ENCODE assay signal across 10 cellular contexts in the genomic region with DNA sequence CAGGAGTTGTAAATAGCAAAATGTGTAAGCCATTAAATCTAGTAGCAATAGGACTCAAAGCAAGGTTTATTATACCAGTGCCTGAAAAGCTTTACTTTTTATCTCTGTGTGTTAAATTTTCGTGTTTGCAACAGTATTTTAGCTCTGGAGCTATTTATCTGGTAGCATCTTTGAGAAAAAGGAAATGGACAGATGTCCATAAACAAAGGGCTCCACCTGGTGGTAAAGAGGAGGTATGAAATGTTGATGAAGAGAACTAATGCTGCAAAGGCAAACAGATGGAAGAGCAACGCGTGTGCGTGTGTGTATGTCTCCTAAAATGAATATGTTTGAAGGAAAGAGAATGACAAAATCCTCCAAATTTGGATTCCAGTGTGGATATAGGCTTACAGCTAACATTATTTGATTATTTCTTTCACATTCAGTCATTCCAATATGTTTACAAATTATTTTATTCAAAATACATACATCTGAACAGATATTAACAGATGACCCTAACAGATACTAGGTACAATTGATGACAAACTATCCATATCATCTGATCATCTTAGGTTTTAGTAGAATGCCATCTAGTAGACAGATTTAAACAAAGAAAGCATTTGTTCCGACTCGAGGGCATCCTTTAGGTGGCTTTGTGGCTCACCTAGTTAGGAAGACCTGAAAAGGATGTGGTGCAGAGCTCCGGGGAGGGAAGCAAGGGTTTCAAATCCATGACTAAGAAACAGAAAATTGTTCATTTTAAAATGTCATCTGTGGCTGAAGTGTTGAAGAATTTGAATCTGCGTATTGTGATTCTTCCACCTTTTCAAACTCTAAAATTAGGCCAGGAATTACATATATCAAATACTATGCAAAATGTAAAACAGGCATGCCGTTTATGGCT.
A peak's percentile ranks its signal among the peaks of the same experiment; 100 is the strongest.
DNase-seq lines count a peak whose midpoint lies in the region; TF ChIP-seq lines count a peak whose summit lies in the region.
"Had no signal": no experiment of that assay in that cellular context is flagged by ENCODE, and none has a peak within 500 bp of the region (broad histone marks: within the 10 kb centered on the region; RNA-seq: fewer than 3 reads in every experiment).

No MANE protein-coding gene starts in this region.

- H3K4me3 ChIP-seq in HEK293 (ENCODE audit: low read depth, low read length) (no peak overlapping the region), fibroblast of mammary gland (ENCODE audit: control insufficient read depth, low read depth, low read length) (no peak overlapping the region)
- H3K4me3 ChIP-seq: BLaER1 treated with 17β-estradiol and CSF1 and Interleukin-3, amounts not matched to agents 10 nM and 100 nM had no signal

- CTCF ChIA-PET in HEK293 (lab: Yijun Ruan, JAX): interaction anchor here (0.6 to 4.0 kb wide), 52 partner anchors 9 to 1952 kb away, joined by 3 to 60 read pairs (median 5); no protein-coding TSS in a partner anchor

- peaks cover 7% of the 10 kb centered on the region for H3K4me1 ChIP-seq in HEK293 (ENCODE audit: control insufficient read depth, insufficient read depth, low read length)
- H3K4me1 ChIP-seq: BLaER1 treated with 17β-estradiol and CSF1 and Interleukin-3, amounts not matched to agents 10 nM and 100 nM had no signal

- no peaks in the 10 kb centered on the region for H3K36me3 Mint-ChIP-seq in progenitor cell of endocrine pancreas (ENCODE audit: insufficient read depth)
- H3K36me3 Mint-ChIP-seq: activated naive CD8-positive, alpha-beta T cell had no signal

- POLR2A ChIA-PET in HEK293 (lab: Yijun Ruan, JAX): no interaction called here

- H3K4me3 Mint-ChIP-seq in progenitor cell of endocrine pancreas (ENCODE audit: low read depth): no peak overlapping the region
- H3K4me3 Mint-ChIP-seq: activated naive CD8-positive, alpha-beta T cell had no signal

- no peaks in the 10 kb centered on the region for H3K9me3 ChIP-seq in HEK293 (ENCODE audit: control insufficient read depth, insufficient read depth, low read depth, low read length)
- H3K9me3 ChIP-seq: BLaER1 treated with 17β-estradiol and CSF1 and Interleukin-3, amounts not matched to agents 10 nM and 100 nM had no signal

- no peak overlapping the region for H3K27ac Mint-ChIP-seq in progenitor cell of endocrine pancreas
- H3K27ac Mint-ChIP-seq: activated naive CD8-positive, alpha-beta T cell had no signal

- H3K36me3 ChIP-seq in HEK293 (ENCODE audit: control insufficient read depth in 2 of 2, insufficient read depth in 1 of 2, low read length in 2 of 2): no peaks in the 10 kb centered on the region
- H3K36me3 ChIP-seq: BLaER1 treated with 17β-estradiol and CSF1 and Interleukin-3, amounts not matched to agents 10 nM and 100 nM had no signal

- H3K27me3 Mint-ChIP-seq in progenitor cell of endocrine pancreas: peaks cover 46% of the 10 kb centered on the region

- H3K9me3 Mint-ChIP-seq in progenitor cell of endocrine pancreas (ENCODE audit: low read depth): no peaks in the 10 kb centered on the region

- H3K4me1 Mint-ChIP-seq in progenitor cell of endocrine pancreas (ENCODE audit: low read depth): no peaks in the 10 kb centered on the region

- H3K27ac ChIP-seq in HEK293 (ENCODE audit: extremely low read depth, low read depth, low read length): no peak overlapping the region
- H3K27ac ChIP-seq: BLaER1 treated with 17β-estradiol and CSF1 and Interleukin-3, amounts not matched to agents 10 nM and 100 nM had no signal

- DNase-seq in NCI-H524 (lab: John Stamatoyannopoulos, UW) (peak; percentile 55 to 75), NCI-H524 treated with DMSO at 0.1 percent for 48 hours (lab: John Stamatoyannopoulos, UW) (no peak), NCI-H1694 (lab: John Stamatoyannopoulos, UW) (peak; percentile 52), SW 1271 (lab: John Stamatoyannopoulos, UW) (peak; percentile 17 to 78), fibroblast of mammary gland (ENCODE audit: low read depth) (peak; percentile 74), progenitor cell of endocrine pancreas (ENCODE audit: low spot score, unreplicated experiment) (no peak)
- DNase-seq in activated CD4-positive, CD25-positive, alpha-beta regulatory T cell (lab: John Stamatoyannopoulos, UW): no peak

- peak; percentile 79 for TF ChIP-seq CTCF in HEK293 (tag by site-specific recombination; IDR thresholded peaks at IDR 0.05)
- peak; percentile 89 for TF ChIP-seq CTCF in fibroblast of mammary gland (conservative IDR thresholded peaks at IDR 0.05; ENCODE audit: control insufficient read depth, insufficient read depth, low read depth, low read length)
- TF ChIP-seq CTCF in progenitor cell of endocrine pancreas (IDR thresholded peaks at IDR 0.05; ENCODE audit: unreplicated experiment): peak; percentile 87

TF ChIP-seq in HEK293, 187 proteins besides CTCF, POLR2A, EP300 and RAD21 (continues in another document):
- TF ChIP-seq BCL11B (tag by site-specific recombination; IDR thresholded peaks at IDR 0.05; ENCODE audit: low read depth) (no peak), ZNF366 (tag by site-specific recombination; conservative IDR thresholded peaks at IDR 0.05) (peak; percentile 63), ZNF341 (tag by site-specific recombination; IDR thresholded peaks at IDR 0.05; ENCODE audit: low read depth) (peak; percentile 62), WT1 (tag by site-specific recombination; IDR thresholded peaks at IDR 0.05) (no peak), ZNF510 (tag by site-specific recombination; IDR thresholded peaks at IDR 0.05; ENCODE audit: insufficient replicate concordance) (no peak), ZFP37 (tag by site-specific recombination; IDR thresholded peaks at IDR 0.05) (no peak)
- TF ChIP-seq, protein P1, sequence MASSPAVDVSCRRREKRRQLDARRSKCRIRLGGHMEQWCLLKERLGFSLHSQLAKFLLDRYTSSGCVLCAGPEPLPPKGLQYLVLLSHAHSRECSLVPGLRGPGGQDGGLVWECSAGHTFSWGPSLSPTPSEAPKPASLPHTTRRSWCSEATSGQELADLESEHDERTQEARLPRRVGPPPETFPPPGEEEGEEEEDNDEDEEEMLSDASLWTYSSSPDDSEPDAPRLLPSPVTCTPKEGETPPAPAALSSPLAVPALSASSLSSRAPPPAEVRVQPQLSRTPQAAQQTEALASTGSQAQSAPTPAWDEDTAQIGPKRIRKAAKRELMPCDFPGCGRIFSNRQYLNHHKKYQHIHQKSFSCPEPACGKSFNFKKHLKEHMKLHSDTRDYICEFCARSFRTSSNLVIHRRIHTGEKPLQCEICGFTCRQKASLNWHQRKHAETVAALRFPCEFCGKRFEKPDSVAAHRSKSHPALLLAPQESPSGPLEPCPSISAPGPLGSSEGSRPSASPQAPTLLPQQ (tag by site-specific recombination; IDR thresholded peaks at IDR 0.05): no peak
- TF ChIP-seq, protein P2, sequence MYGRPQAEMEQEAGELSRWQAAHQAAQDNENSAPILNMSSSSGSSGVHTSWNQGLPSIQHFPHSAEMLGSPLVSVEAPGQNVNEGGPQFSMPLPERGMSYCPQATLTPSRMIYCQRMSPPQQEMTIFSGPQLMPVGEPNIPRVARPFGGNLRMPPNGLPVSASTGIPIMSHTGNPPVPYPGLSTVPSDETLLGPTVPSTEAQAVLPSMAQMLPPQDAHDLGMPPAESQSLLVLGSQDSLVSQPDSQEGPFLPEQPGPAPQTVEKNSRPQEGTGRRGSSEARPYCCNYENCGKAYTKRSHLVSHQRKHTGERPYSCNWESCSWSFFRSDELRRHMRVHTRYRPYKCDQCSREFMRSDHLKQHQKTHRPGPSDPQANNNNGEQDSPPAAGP (tag by site-specific recombination; IDR thresholded peaks at IDR 0.05): no peak
- TF ChIP-seq, protein P3, sequence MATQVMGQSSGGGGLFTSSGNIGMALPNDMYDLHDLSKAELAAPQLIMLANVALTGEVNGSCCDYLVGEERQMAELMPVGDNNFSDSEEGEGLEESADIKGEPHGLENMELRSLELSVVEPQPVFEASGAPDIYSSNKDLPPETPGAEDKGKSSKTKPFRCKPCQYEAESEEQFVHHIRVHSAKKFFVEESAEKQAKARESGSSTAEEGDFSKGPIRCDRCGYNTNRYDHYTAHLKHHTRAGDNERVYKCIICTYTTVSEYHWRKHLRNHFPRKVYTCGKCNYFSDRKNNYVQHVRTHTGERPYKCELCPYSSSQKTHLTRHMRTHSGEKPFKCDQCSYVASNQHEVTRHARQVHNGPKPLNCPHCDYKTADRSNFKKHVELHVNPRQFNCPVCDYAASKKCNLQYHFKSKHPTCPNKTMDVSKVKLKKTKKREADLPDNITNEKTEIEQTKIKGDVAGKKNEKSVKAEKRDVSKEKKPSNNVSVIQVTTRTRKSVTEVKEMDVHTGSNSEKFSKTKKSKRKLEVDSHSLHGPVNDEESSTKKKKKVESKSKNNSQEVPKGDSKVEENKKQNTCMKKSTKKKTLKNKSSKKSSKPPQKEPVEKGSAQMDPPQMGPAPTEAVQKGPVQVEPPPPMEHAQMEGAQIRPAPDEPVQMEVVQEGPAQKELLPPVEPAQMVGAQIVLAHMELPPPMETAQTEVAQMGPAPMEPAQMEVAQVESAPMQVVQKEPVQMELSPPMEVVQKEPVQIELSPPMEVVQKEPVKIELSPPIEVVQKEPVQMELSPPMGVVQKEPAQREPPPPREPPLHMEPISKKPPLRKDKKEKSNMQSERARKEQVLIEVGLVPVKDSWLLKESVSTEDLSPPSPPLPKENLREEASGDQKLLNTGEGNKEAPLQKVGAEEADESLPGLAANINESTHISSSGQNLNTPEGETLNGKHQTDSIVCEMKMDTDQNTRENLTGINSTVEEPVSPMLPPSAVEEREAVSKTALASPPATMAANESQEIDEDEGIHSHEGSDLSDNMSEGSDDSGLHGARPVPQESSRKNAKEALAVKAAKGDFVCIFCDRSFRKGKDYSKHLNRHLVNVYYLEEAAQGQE (tag by site-specific recombination; IDR thresholded peaks at IDR 0.05): no peak

Comparison
In these comparisons a context has a peak if more than half of its experiments do, and no peak if none do; other contexts are left out.
1. DNase-seq: peak in NCI-H524 (2 of 2), NCI-H1694 (single experiment), SW 1271 (2 of 2) and fibroblast of mammary gland (single experiment); none in NCI-H524 treated with DMSO at 0.1 percent for 48 hours (single experiment), progenitor cell of endocrine pancreas (single experiment) and activated CD4-positive, CD25-positive, alpha-beta regulatory T cell (0 of 4).
2. Peak in every context shown above with its lines, with median percentiles within 50 percentile points of each other: CTCF ChIP-seq.